ENCODE assay signal across 7 cellular contexts in the genomic region with DNA sequence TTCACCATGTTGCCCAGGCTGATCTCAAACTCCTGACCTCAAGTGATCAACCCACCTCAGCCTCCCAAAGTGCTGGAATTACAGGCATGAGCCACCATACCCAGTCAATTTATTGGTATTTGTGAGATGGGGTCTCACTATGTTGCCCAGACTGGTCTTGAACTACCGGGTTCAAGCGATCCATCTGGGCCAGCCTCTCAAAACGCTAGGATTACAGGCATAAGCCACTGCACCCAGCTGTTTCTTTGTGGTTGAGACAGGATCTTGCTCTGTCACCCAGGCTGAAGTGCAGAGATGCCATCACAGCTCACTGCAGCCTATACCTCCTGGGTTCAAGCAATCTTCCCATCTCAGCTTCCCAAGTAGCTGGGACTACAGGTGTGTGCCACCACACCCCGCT. TPM values are rescaled to one million over a fixed set of nuclear protein-coding genes. Genes with fewer than 3 reads are reported as not detected.
"Had no signal": no experiment of that assay in that cellular context is flagged by ENCODE, and none has a peak within 500 bp of the region (broad histone marks: within the 10 kb centered on the region; RNA-seq: fewer than 3 reads in every experiment).

No MANE protein-coding gene starts in this region.

RNA-seq across cellular contexts. Expression of gene GIPC3, which starts 3.5 kb away (rescaled TPM):
- total RNA-seq: skeletal muscle tissue had no signal

RNA-seq across cellular contexts. Expression of gene TEKTIP1, which starts 42.8 kb away (rescaled TPM):
- total RNA-seq: pulmonary artery endothelial cell, right atrium auricular region, skeletal muscle tissue, stomach, temporal lobe, thoracic aorta, vagina had no signal
